Comparison of ENCODE assay signal across 8 cellular contexts in the genomic region with DNA sequence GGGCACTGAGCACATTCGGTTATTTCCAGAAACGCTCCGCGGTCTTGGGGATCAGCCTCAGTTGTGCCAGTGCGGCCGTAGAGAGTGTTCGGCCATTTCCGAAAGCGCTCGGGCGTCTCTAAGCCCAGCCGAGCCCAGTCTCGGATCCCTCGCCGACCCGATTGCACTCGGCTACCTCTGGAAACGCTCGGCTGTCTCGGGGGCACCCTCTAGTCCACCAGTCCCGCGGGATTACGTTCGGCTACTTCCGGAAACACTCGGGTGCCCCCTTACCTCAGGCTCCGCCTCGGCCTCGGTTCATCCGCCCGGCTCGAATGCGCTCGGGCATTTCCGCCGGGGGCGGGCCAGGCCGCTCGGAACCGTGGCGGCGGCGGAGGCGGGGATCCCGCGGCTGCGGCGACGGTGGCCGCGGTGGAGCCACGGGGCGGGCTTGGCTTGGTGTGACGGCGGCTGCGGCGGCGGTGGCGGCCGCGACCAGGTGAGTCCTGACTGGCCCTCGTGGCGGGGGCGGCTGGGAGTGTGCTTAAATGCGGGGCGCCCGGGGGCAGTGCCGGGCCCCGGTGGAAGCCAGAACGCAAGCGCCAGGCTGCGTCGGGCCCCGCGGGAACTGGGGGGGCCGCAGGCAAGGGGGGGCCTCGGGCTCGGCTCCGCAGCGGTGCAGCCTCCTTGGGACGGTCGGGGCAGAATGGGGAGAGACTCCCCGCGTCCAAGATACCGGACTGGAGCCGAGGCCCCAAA. TPM values are rescaled to one million over a fixed set of nuclear protein-coding genes. Genes with fewer than 3 reads are reported as not detected.
DNase-seq lines count a peak whose midpoint lies in the region; ATAC-seq and TF ChIP-seq lines count a peak whose summit lies in the region.

PIK3R2 (plus strand) TSS at position 347 of the 738 bp plus-strand sequence. CDS start 2,717 bp downstream, outside the sequence.

- intact Hi-C loops in mammary epithelial cell (cut with micrococcal nuclease), result loop anchor here (1.0 to 5.0 kb wide), 2 partner anchors 40 to 211 kb away; no protein-coding TSS in a partner anchor

- CTCF ChIA-PET in AG04450 (lab: Charles Lee) (interaction anchor here (0.8 to 2.6 kb wide), 4 partner anchors 8 to 145 kb away, joined by 7 to 20 read pairs (median 9); partner anchors contain the start of gene ARRDC2), mammary epithelial cell (lab: Charles Lee; ENCODE audit: low non-redundant PET) (interaction anchor here (1.0 kb wide), 1 partner anchor 8 kb away, joined by 3 read pairs; no protein-coding TSS in a partner anchor)

- H2AFZ ChIP-seq in mammary epithelial cell (ENCODE audit: low read depth, low read length), result peak within 1 kb of the TSS; percentile 88

- dilution Hi-C loops in mammary epithelial cell (cut with HindIII; ENCODE audit: low sequenced_read_pairs), result no loop called here

- H3K4me1 ChIP-seq in mammary epithelial cell (ENCODE audit: insufficient read depth, low read length) (peaks cover 43% of the 10 kb centered on the region), skeletal muscle satellite cell (ENCODE audit: control insufficient read depth, insufficient read depth, low read length) (peaks cover 38% of the 10 kb centered on the region)

- no peaks in the 10 kb centered on the region for H3K27me3 ChIP-seq in AG04450 (ENCODE audit: control insufficient read depth, insufficient read depth, low read length)
- H3K27me3 ChIP-seq in mammary epithelial cell (ENCODE audit: insufficient read depth, low read length), result no peaks in the 10 kb centered on the region
- no peaks in the 10 kb centered on the region for H3K27me3 ChIP-seq in skeletal muscle satellite cell (ENCODE audit: control insufficient read depth, insufficient read depth, low read length)

- H3K9ac ChIP-seq in mammary epithelial cell (ENCODE audit: insufficient read depth, low read length), result peak within 1 kb of the TSS; percentile 95
- H3K9ac ChIP-seq in skeletal muscle satellite cell (ENCODE audit: low read depth, low read length), result peak within 1 kb of the TSS; percentile 88

- H3K4me2 ChIP-seq in mammary epithelial cell (ENCODE audit: insufficient read depth, low read depth, low read length), result peak within 1 kb of the TSS; percentile 83
- peak within 1 kb of the TSS; percentile 95 for H3K4me2 ChIP-seq in skeletal muscle satellite cell (ENCODE audit: low read length)

- H3K36me3 ChIP-seq in mammary epithelial cell (ENCODE audit: insufficient read depth, low read length), result no peaks in the 10 kb centered on the region
- peaks cover 20% of the 10 kb centered on the region for H3K36me3 ChIP-seq in skeletal muscle satellite cell (ENCODE audit: insufficient read depth, low read length)

- DNase-seq in AG04450 (ENCODE audit: low read depth, low spot score) (peak; percentile 97), NCI-H226 (peak; percentile 96), mammary epithelial cell (peak; percentile 98)

- peaks cover 33% of the 10 kb centered on the region for H3K79me2 ChIP-seq in mammary epithelial cell (ENCODE audit: insufficient read depth, low read length)

- H3K4me3 ChIP-seq in AG04450 (ENCODE audit: low read depth, low read length) (peak within 1 kb of the TSS; percentile 89), WI38 (ENCODE audit: low read depth, low read length) (peak within 1 kb of the TSS; percentile 87), mammary epithelial cell (replicated peaks in 1 of 3; ENCODE audit: insufficient read depth in 1 of 3, low read depth in 2 of 3, low read length in 3 of 3) (peak within 1 kb of the TSS; percentile 59 to 79 (median 67)), iPS-18c (ENCODE audit: insufficient read depth, low read depth, low read length) (peak within 1 kb of the TSS; percentile 85), skeletal muscle satellite cell (ENCODE audit: low read length) (peak within 1 kb of the TSS; percentile 89)

- POLR2A ChIA-PET in AG04450 (lab: Yijun Ruan, JAX), result interaction anchor here (0.5 to 1.0 kb wide), 2 partner anchors 29 to 51 kb away, joined by 3 to 5 read pairs; partner anchors contain the start of gene RAB3A

- TF ChIP-seq CTCF in AG04450 (IDR thresholded peaks at IDR 0.05; ENCODE audit: low read depth, low read length) (no peak), WI38 (IDR thresholded peaks at IDR 0.05; ENCODE audit: low read depth, low read length) (no peak), mammary epithelial cell (conservative IDR thresholded peaks at IDR 0.05 in 1 of 2, IDR thresholded peaks at IDR 0.05 in 1 of 2; ENCODE audit: extremely low read depth in 1 of 2, insufficient read depth in 1 of 2, low read depth in 1 of 2, low read length in 2 of 2) (no peak)

- H3K27ac ChIP-seq in AG04450 (ENCODE audit: low read depth, low read length) (peak within 1 kb of the TSS; percentile 94), mammary epithelial cell (ENCODE audit: insufficient read depth, low read depth, low read length) (peak within 1 kb of the TSS; percentile 93)

- H4K20me1 ChIP-seq in mammary epithelial cell (ENCODE audit: insufficient read depth, low read length), result no peaks in the 10 kb centered on the region

- H3K9me3 ChIP-seq in AG04450 (ENCODE audit: control insufficient read depth, insufficient read depth, low read length) (no peaks in the 10 kb centered on the region; the same call in 1 of the 2 replicates), mammary epithelial cell (replicated peaks; ENCODE audit: insufficient read depth, low read length) (no peaks in the 10 kb centered on the region), iPS-18c (ENCODE audit: control insufficient read depth, insufficient read depth, low read length) (no peaks in the 10 kb centered on the region), skeletal muscle satellite cell (replicated peaks; ENCODE audit: low read length) (no peaks in the 10 kb centered on the region)

- ATAC-seq in GM19023 (IDR thresholded peaks at IDR 0.05; ENCODE audit: unreplicated experiment), result peak; percentile 78
- peak; percentile 72 for ATAC-seq in HG03196 (IDR thresholded peaks at IDR 0.05; ENCODE audit: unreplicated experiment)

- BruUV-seq in mammary epithelial cell (replicated peaks; lab: Mats Ljungman, UMichigan), result no TSS peak

- 3% methylated on average over 42 of the region's 86 CpGs for WGBS in mammary epithelial cell (ENCODE audit: low coverage, missing lambda C conversion rate)

- in situ Hi-C loops in mammary epithelial cell (cut with MboI; ENCODE audit: low sequenced_read_pairs in 2 of 2), result loop anchor here in 1 of 2 donors (5.0 kb wide), 1 partner anchor 36 kb away; no protein-coding TSS in a partner anchor

RNA-seq across cellular contexts. Expression of gene PIK3R2, which starts in this region (rescaled TPM):
- 19.7 and 23.3 TPM in 2 replicates for polyA plus RNA-seq in AG04450 (2011; rRNA removed)
- 11.5 and 12.1 TPM in 2 replicates for polyA minus RNA-seq in AG04450 (2011; rRNA and poly(A)+ RNA removed)
- total RNA-seq in mammary epithelial cell, result 10 to 100 TPM; 37.2 to 49.7 TPM
- polyA plus RNA-seq in mammary epithelial cell, result 22.5 TPM
- polyA minus RNA-seq in mammary epithelial cell, result 13.3 TPM
- 19.8 and 22.5 TPM in 2 replicates for total RNA-seq in skeletal muscle satellite cell (2012; rRNA removed)

Comparison
In these comparisons a context has a peak if more than half of its experiments do, and no peak if none do; other contexts are left out.
1. Peak in every context shown above with its lines: DNase-seq, ATAC-seq, H3K4me3 ChIP-seq and H3K27ac ChIP-seq.